ENCODE assay signal across 25 cellular contexts in genomic region chr3:12940854-12941253, GRCh38.
"Had no signal": no experiment of that assay in that cellular context is flagged by ENCODE, and none has a peak within 500 bp of the region (broad histone marks: within the 10 kb centered on the region; RNA-seq: fewer than 3 reads in every experiment).

No MANE protein-coding gene starts in this region.

- H3K27ac ChIP-seq: epithelial cell of prostate, esophagus squamous epithelium, ovary, prostate gland, thoracic aorta, VCaP had no signal

- H3K27me3 ChIP-seq: esophagus squamous epithelium, ovary had no signal

- H3K27me3 Mint-ChIP-seq: activated T-helper 17 cell treated with anti-CD3 and anti-CD28 coated beads, Interleukin-2, amount 50 U/mL, for 72 hours; central memory CD8-positive, alpha-beta T cell; dendritic cell treated with granulocyte-macrophage colony-stimulating factor and Interleukin-4, amounts not matched to agents 40 ng/mL and 50 ng/mL, for 4 days; naive B cell; T-cell had no signal

- H3K27ac Mint-ChIP-seq: activated T-helper 17 cell treated with anti-CD3 and anti-CD28 coated beads, Interleukin-2, amount 50 U/mL, for 72 hours; dendritic cell treated with granulocyte-macrophage colony-stimulating factor and Interleukin-4, amounts not matched to agents 40 ng/mL and 50 ng/mL, for 4 days; mesothelial cell of epicardium; nephron progenitor cell had no signal

- H3K9me3 Mint-ChIP-seq: activated naive CD4-positive, alpha-beta T cell treated with anti-CD3 and anti-CD28 coated beads, Interleukin-2, amount 50 U/mL, for 72 hours; activated T-helper 17 cell treated with anti-CD3 and anti-CD28 coated beads, Interleukin-2, amount 50 U/mL, for 72 hours; central memory CD8-positive, alpha-beta T cell; dendritic cell treated with granulocyte-macrophage colony-stimulating factor and Interleukin-4, amounts not matched to agents 40 ng/mL and 50 ng/mL, for 4 days; mesothelial cell of epicardium; naive B cell; nephron progenitor cell; T-cell had no signal

- H3K4me3 Mint-ChIP-seq: activated T-helper 17 cell treated with anti-CD3 and anti-CD28 coated beads, Interleukin-2, amount 50 U/mL, for 72 hours; central memory CD8-positive, alpha-beta T cell; dendritic cell treated with granulocyte-macrophage colony-stimulating factor and Interleukin-4, amounts not matched to agents 40 ng/mL and 50 ng/mL, for 4 days; mesothelial cell of epicardium; naive B cell; nephron progenitor cell; T-cell had no signal

- H3K4me1 Mint-ChIP-seq: activated T-helper 17 cell treated with anti-CD3 and anti-CD28 coated beads, Interleukin-2, amount 50 U/mL, for 72 hours had no signal

- ATAC-seq: activated naive CD4-positive, alpha-beta T cell treated with anti-CD3 and anti-CD28 coated beads, Interleukin-2, amount 50 U/mL, for 72 hours; activated T-helper 17 cell treated with anti-CD3 and anti-CD28 coated beads, Interleukin-2, amount 50 U/mL, for 72 hours; T-cell had no signal

- H3K36me3 Mint-ChIP-seq: activated naive CD4-positive, alpha-beta T cell treated with anti-CD3 and anti-CD28 coated beads, Interleukin-2, amount 50 U/mL, for 72 hours had no signal

- H3K9me3 ChIP-seq: esophagus squamous epithelium, ovary, prostate gland, thoracic aorta had no signal

- DNase-seq: activated CD4-positive, alpha-beta T cell treated with anti-CD3 and anti-CD28 coated beads for 4 hours; activated CD4-positive, alpha-beta T cell treated with anti-CD3 and anti-CD28 coated beads, Interleukin-2, amount 50 U/mL, for 48 hours; activated CD8-positive, alpha-beta memory T cell treated with anti-CD3 and anti-CD28 coated beads, Interleukin-2, amount 50 U/mL, for 4 hours; activated gamma-delta T cell treated with Interleukin-2 at 50 U/mL for 16 hours; activated T-cell treated with anti-CD3 and anti-CD28 coated beads, Interleukin-2, amount 50 U/mL, for 1 hour; effector CD4-positive, alpha-beta T cell; esophagus squamous epithelium; naive B cell; nephron progenitor cell; ovary; stimulated activated CD4-positive, alpha-beta T cell treated with anti-CD3 and anti-CD28 coated beads, Interleukin-15, amount 100 ng/mL, for 24 hours; stimulated activated CD4-positive, alpha-beta T cell treated with anti-CD3 and anti-CD28 coated beads, Interleukin-2, amount 100 ng/mL, for 24 hours; stimulated activated naive CD8-positive, alpha-beta T cell treated with anti-CD3 and anti-CD28 coated beads, Interleukin-15, Interleukin-2, amounts not matched to agents 100 U/mL and 50 U/mL, for 24 hours; T-cell; T-helper 9 cell; trophoblast cell had no signal

- H3K36me3 ChIP-seq: ovary had no signal

- H3K4me3 ChIP-seq: esophagus squamous epithelium, ovary, prostate gland, thoracic aorta had no signal
